8 cellular contexts compared by ENCODE assay signal in the genomic region with DNA sequence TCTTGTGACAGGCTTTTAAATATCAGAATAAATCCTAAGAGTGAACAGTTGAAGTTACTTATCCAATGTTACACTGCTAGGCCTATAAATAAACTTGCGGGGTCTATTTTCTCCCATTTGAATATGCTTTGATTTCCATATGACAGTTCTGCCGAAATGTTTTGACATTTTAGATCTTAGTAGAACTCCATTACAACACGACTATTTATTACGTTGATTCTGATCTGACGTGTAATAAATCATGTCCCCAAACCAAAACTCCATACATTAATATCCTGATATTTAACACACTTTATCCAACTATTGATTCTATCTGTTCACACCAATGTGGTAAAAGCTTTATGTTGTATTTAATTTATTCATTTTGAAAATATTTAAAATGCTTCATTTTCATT. TPM values are rescaled to one million over a fixed set of nuclear protein-coding genes. Genes with fewer than 3 reads are reported as not detected.
DNase-seq lines count a peak whose midpoint lies in the region; ATAC-seq and TF ChIP-seq lines count a peak whose summit lies in the region.

No MANE protein-coding gene starts in this region.

- peaks cover 30% of the 10 kb centered on the region for H3K4me1 Mint-ChIP-seq in activated CD8-positive, alpha-beta memory T cell treated with anti-CD3 and anti-CD28 coated beads, Interleukin-2, amount 10 ng/mL, durations not matched to agents 7 days and 5 days
- peaks cover 13% of the 10 kb centered on the region for H3K4me1 Mint-ChIP-seq in activated naive CD8-positive, alpha-beta T cell treated with anti-CD3 and anti-CD28 coated beads, Interleukin-2, amount 10 ng/mL, durations not matched to agents 7 days and 5 days

- no peaks in the 10 kb centered on the region for H3K36me3 ChIP-seq in thoracic aorta

- POLR2A ChIA-PET in activated naive CD8-positive, alpha-beta T cell treated with anti-CD3 and anti-CD28 coated beads, Interleukin-2, amount 10 ng/mL, durations not matched to agents 7 days and 5 days (lab: Charles Lee) = interaction anchor here (0.7 to 9.4 kb wide), 23 partner anchors 11 to 282 kb away, joined by 3 to 291 read pairs (median 8); a partner anchor contains a TSS

- DNase-seq in activated CD8-positive, alpha-beta memory T cell treated with anti-CD3 and anti-CD28 coated beads, Interleukin-2, amount 10 ng/mL, durations not matched to agents 7 days and 5 days = no peak
- DNase-seq in activated CD8-positive, alpha-beta memory T cell treated with anti-CD3 and anti-CD28 coated beads, Interleukin-2, amount 50 U/mL, for 48 hours = no peak
- DNase-seq in activated naive CD8-positive, alpha-beta T cell treated with anti-CD3 and anti-CD28 coated beads, Interleukin-2, amount 10 ng/mL, durations not matched to agents 7 days and 5 days = no peak
- DNase-seq in thoracic aorta (ENCODE audit: low spot score) (no peak), GM10266 (ENCODE audit: extremely low spot score) (no peak)

- TF ChIP-seq CTCF in thoracic aorta (IDR thresholded peaks at IDR 0.05) = no peak
- TF ChIP-seq CTCF in GM10266 (IDR thresholded peaks at IDR 0.05; ENCODE audit: control insufficient read depth, insufficient read depth, low read depth, missing control alignments) = no peak

- H3K9me3 Mint-ChIP-seq in activated CD8-positive, alpha-beta memory T cell treated with anti-CD3 and anti-CD28 coated beads, Interleukin-2, amount 10 ng/mL, durations not matched to agents 7 days and 5 days (ENCODE audit: low read depth) = no peaks in the 10 kb centered on the region
- H3K9me3 Mint-ChIP-seq in activated naive CD8-positive, alpha-beta T cell treated with anti-CD3 and anti-CD28 coated beads, Interleukin-2, amount 10 ng/mL, durations not matched to agents 7 days and 5 days = no peaks in the 10 kb centered on the region

- H3K27ac Mint-ChIP-seq in activated CD8-positive, alpha-beta memory T cell treated with anti-CD3 and anti-CD28 coated beads, Interleukin-2, amount 10 ng/mL, durations not matched to agents 7 days and 5 days = peak overlapping the region; percentile 100
- peak overlapping the region; percentile 98 for H3K27ac Mint-ChIP-seq in activated naive CD8-positive, alpha-beta T cell treated with anti-CD3 and anti-CD28 coated beads, Interleukin-2, amount 10 ng/mL, durations not matched to agents 7 days and 5 days

- peaks cover 2% of the 10 kb centered on the region for H3K36me3 Mint-ChIP-seq in activated CD8-positive, alpha-beta memory T cell treated with anti-CD3 and anti-CD28 coated beads, Interleukin-2, amount 10 ng/mL, durations not matched to agents 7 days and 5 days
- no peaks in the 10 kb centered on the region for H3K36me3 Mint-ChIP-seq in activated naive CD8-positive, alpha-beta T cell treated with anti-CD3 and anti-CD28 coated beads, Interleukin-2, amount 10 ng/mL, durations not matched to agents 7 days and 5 days

- peak overlapping the region; percentile 98 for H3K4me3 ChIP-seq in thoracic aorta

- ATAC-seq in activated CD8-positive, alpha-beta memory T cell treated with anti-CD3 and anti-CD28 coated beads, Interleukin-2, amount 10 ng/mL, durations not matched to agents 7 days and 5 days = no peak
- no peak for ATAC-seq in activated naive CD8-positive, alpha-beta T cell treated with anti-CD3 and anti-CD28 coated beads, Interleukin-2, amount 10 ng/mL, durations not matched to agents 7 days and 5 days (ENCODE audit: low read depth)
- no peak for ATAC-seq in thoracic aorta (ENCODE audit: insufficient number of reproducible peaks, low FRiP score, low read depth)
- no peak for ATAC-seq in GM18502 (IDR thresholded peaks at IDR 0.05; ENCODE audit: poor library complexity, unreplicated experiment)
- ATAC-seq in GM21529 (IDR thresholded peaks at IDR 0.05; ENCODE audit: unreplicated experiment) = no peak

- H3K9me3 ChIP-seq in thoracic aorta = no peaks in the 10 kb centered on the region

- peaks cover 10 to 23% of the 10 kb centered on the region in 2 donors for H3K4me1 ChIP-seq in thoracic aorta (ENCODE audit: control insufficient read depth in 1 of 2, low read depth in 2 of 2)

- H3K27me3 ChIP-seq in layer of hippocampus (ENCODE audit: control insufficient read depth, insufficient read depth, low read length) = no peaks in the 10 kb centered on the region
- no peaks in the 10 kb centered on the region for H3K27me3 ChIP-seq in thoracic aorta (replicated peaks; ENCODE audit: insufficient read depth)

- H3K27me3 Mint-ChIP-seq in activated CD8-positive, alpha-beta memory T cell treated with anti-CD3 and anti-CD28 coated beads, Interleukin-2, amount 10 ng/mL, durations not matched to agents 7 days and 5 days = no peaks in the 10 kb centered on the region
- H3K27me3 Mint-ChIP-seq in activated naive CD8-positive, alpha-beta T cell treated with anti-CD3 and anti-CD28 coated beads, Interleukin-2, amount 10 ng/mL, durations not matched to agents 7 days and 5 days = no peaks in the 10 kb centered on the region

- peak overlapping the region; percentile 98 for H3K4me3 Mint-ChIP-seq in activated CD8-positive, alpha-beta memory T cell treated with anti-CD3 and anti-CD28 coated beads, Interleukin-2, amount 10 ng/mL, durations not matched to agents 7 days and 5 days
- peak overlapping the region; percentile 98 for H3K4me3 Mint-ChIP-seq in activated naive CD8-positive, alpha-beta T cell treated with anti-CD3 and anti-CD28 coated beads, Interleukin-2, amount 10 ng/mL, durations not matched to agents 7 days and 5 days

- peak overlapping the region; percentile 72 for H3K27ac ChIP-seq in layer of hippocampus (ENCODE audit: low read depth, low read length)
- peak overlapping the region; percentile 72 to 95 for H3K27ac ChIP-seq in thoracic aorta

- CTCF ChIA-PET in activated CD8-positive, alpha-beta memory T cell treated with anti-CD3 and anti-CD28 coated beads, Interleukin-2, amount 10 ng/mL, durations not matched to agents 7 days and 5 days (lab: Charles Lee) = interaction anchor here (0.8 to 3.4 kb wide), 12 partner anchors 8 to 246 kb away, joined by 3 to 19 read pairs (median 4); a partner anchor contains a TSS

RNA-seq across cellular contexts. Expression of a gene that starts 16.1 kb away (rescaled TPM):
- total RNA-seq in activated CD8-positive, alpha-beta memory T cell treated with anti-CD3 and anti-CD28 coated beads, Interleukin-2, amount 10 ng/mL, durations not matched to agents 7 days and 5 days = 10 to 100 TPM; 78.7 to 82.8 TPM
- total RNA-seq in activated naive CD8-positive, alpha-beta T cell treated with anti-CD3 and anti-CD28 coated beads, Interleukin-2, amount 10 ng/mL, durations not matched to agents 7 days and 5 days = 10 to 100 TPM; 90.1 to 91.1 TPM
- total RNA-seq in thoracic aorta = 100 to 1,000 TPM in 1 of 2 donors, 10 to 100 TPM in 1; 49.5 to 126 TPM

RNA-seq across cellular contexts. Expression of a gene that starts 24.2 kb away (rescaled TPM):
- 100 to 1,000 TPM; 171 to 190 TPM for total RNA-seq in activated CD8-positive, alpha-beta memory T cell treated with anti-CD3 and anti-CD28 coated beads, Interleukin-2, amount 10 ng/mL, durations not matched to agents 7 days and 5 days
- 100 to 1,000 TPM; 162 to 169 TPM for total RNA-seq in activated naive CD8-positive, alpha-beta T cell treated with anti-CD3 and anti-CD28 coated beads, Interleukin-2, amount 10 ng/mL, durations not matched to agents 7 days and 5 days
- total RNA-seq in thoracic aorta = 10 to 100 TPM; 33.7 to 67.2 TPM
